27 cellular contexts compared by ENCODE assay signal in the genomic region with DNA sequence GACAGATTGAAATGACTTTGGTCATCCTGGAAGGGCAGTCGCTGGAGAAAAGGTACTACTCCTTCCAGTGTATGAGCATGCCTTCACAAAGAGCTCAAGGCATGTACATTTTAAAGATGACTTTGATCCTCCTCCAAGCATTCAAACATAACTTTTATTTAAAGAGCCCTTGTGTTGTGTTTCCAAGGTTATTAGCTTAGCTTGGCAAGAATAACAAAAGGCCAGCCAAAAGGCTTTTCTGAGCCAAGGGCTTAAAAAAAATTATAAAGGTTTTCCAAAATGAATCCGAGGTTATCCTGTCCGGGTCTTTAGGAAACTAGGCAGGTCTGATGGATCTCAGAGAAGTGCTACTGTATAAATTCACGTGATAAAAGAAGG.
DNase-seq lines count a peak whose midpoint lies in the region; ATAC-seq, FAIRE-seq and TF ChIP-seq lines count a peak whose summit lies in the region.
"Had no signal": no experiment of that assay in that cellular context is flagged by ENCODE, and none has a peak within 500 bp of the region (broad histone marks: within the 10 kb centered on the region; RNA-seq: fewer than 3 reads in every experiment).

No MANE protein-coding gene starts in this region.

- POLR2A ChIA-PET in PC-9 (lab: Charles Lee; ENCODE audit: unreplicated experiment): no interaction called here

- H3K9ac ChIP-seq in astrocyte (ENCODE audit: low read length): no peak overlapping the region
- no peak overlapping the region for H3K9ac ChIP-seq in trophoblast cell (ENCODE audit: low read length)

- H3K9me2 ChIP-seq in GM23338 (ENCODE audit: insufficient read depth): no peaks in the 10 kb centered on the region
- no peaks in the 10 kb centered on the region for H3K9me2 ChIP-seq in hepatocyte (replicated peaks; ENCODE audit: insufficient read depth)
- H3K9me2 ChIP-seq in PC-9 (ENCODE audit: insufficient read depth): no peaks in the 10 kb centered on the region

- H3K36me3 ChIP-seq in GM23338 (ENCODE audit: insufficient read depth) (no peaks in the 10 kb centered on the region), astrocyte (ENCODE audit: insufficient read depth, low read length) (no peaks in the 10 kb centered on the region), hepatocyte (replicated peaks; ENCODE audit: insufficient read depth, low read depth) (no peaks in the 10 kb centered on the region), trophoblast cell (ENCODE audit: control insufficient read depth in 1 of 2, insufficient read depth in 2 of 2, low read length in 2 of 2) (no peaks in the 10 kb centered on the region), PC-9 (ENCODE audit: low read depth) (no peaks in the 10 kb centered on the region)
- H3K36me3 ChIP-seq: upper lobe of left lung had no signal

- H3K4me3 Mint-ChIP-seq in GM23338: no peak overlapping the region
- H3K4me3 Mint-ChIP-seq in astrocyte (ENCODE audit: unreplicated experiment): no peak overlapping the region
- H3K4me3 Mint-ChIP-seq: activated CD4-positive, alpha-beta memory T cell treated with anti-CD3 and anti-CD28 coated beads, Interleukin-2, amount 10 ng/mL, durations not matched to agents 7 days and 5 days; activated T-helper 17 cell treated with anti-CD3 and anti-CD28 coated beads, Interleukin-2, amount 50 U/mL, for 72 hours; B cell; CD8-positive, alpha-beta memory T cell; dendritic cell treated with granulocyte-macrophage colony-stimulating factor and Interleukin-4, amounts not matched to agents 40 ng/mL and 50 ng/mL, for 4 days; naive thymus-derived CD4-positive, alpha-beta T cell had no signal

- H3K18ac ChIP-seq in trophoblast cell (ENCODE audit: low read length): no peak overlapping the region

- intact Hi-C loops in PC-9 (cut with micrococcal nuclease; ENCODE audit: unreplicated experiment): no loop called here

- H3K27me3 ChIP-seq in GM23338 (ENCODE audit: insufficient read depth) (no peaks in the 10 kb centered on the region), astrocyte (ENCODE audit: insufficient read depth, low read length) (peaks cover 4% of the 10 kb centered on the region), hepatocyte (no peaks in the 10 kb centered on the region), trophoblast cell (ENCODE audit: insufficient read depth, low read length) (no peaks in the 10 kb centered on the region), PC-9 (ENCODE audit: insufficient read depth, low read depth) (no peaks in the 10 kb centered on the region)
- H3K27me3 ChIP-seq: upper lobe of left lung had no signal

- no TSS peak for BruUV-seq in PC-9 (replicated peaks; lab: Mats Ljungman, UMichigan)

- no peak overlapping the region for H3K4ac ChIP-seq in trophoblast cell (ENCODE audit: low read depth, low read length)

- no peak overlapping the region for H3K23ac ChIP-seq in trophoblast cell (ENCODE audit: low read length)

- no peak overlapping the region for H3K27ac ChIP-seq in GM23338 (ENCODE audit: low read depth)
- H3K27ac ChIP-seq in astrocyte (ENCODE audit: low read depth, low read length): no peak overlapping the region
- H3K27ac ChIP-seq in hepatocyte: no peak overlapping the region
- H3K27ac ChIP-seq in trophoblast cell (ENCODE audit: low read depth, low read length): no peak overlapping the region
- H3K27ac ChIP-seq in PC-9: no peak overlapping the region

- no peak overlapping the region for H2BK120ac ChIP-seq in trophoblast cell (ENCODE audit: insufficient read depth, low read length, poor library complexity)

- TF ChIP-seq CTCF in GM23338 (conservative IDR thresholded peaks at IDR 0.05; ENCODE audit: low read depth in 2 of 2) (no peak), astrocyte (IDR thresholded peaks at IDR 0.05; ENCODE audit: insufficient read depth, low read depth, low read length) (no peak), hepatocyte (IDR thresholded peaks at IDR 0.05; ENCODE audit: poor library complexity) (no peak), PC-9 (conservative IDR thresholded peaks at IDR 0.05) (no peak)

- FAIRE-seq in astrocyte (lab: Jason Lieb, UNC): no peak
- FAIRE-seq: endometrium, GM12892, small intestine had no signal

- H3F3A ChIP-seq in GM23338 (replicated peaks; ENCODE audit: low read depth) (no peaks in the 10 kb centered on the region), PC-9 (ENCODE audit: insufficient read depth, low read depth) (no peaks in the 10 kb centered on the region)

- no peak overlapping the region for H4K12ac ChIP-seq in trophoblast cell (ENCODE audit: low read depth, low read length)

- peak overlapping the region; percentile 20; the same call in 1 of the 2 replicates for H3K4me2 ChIP-seq in GM23338
- H3K4me2 ChIP-seq in astrocyte (ENCODE audit: low read length): no peak overlapping the region
- H3K4me2 ChIP-seq in hepatocyte: peak overlapping the region; percentile 15
- no peak overlapping the region for H3K4me2 ChIP-seq in trophoblast cell (ENCODE audit: low read length)
- no peak overlapping the region for H3K4me2 ChIP-seq in PC-9

- no peak overlapping the region for H3K4me3 ChIP-seq in GM23338
- H3K4me3 ChIP-seq in astrocyte (ENCODE audit: insufficient read depth, low read depth, low read length): no peak overlapping the region
- no peak overlapping the region for H3K4me3 ChIP-seq in hepatocyte
- no peak overlapping the region for H3K4me3 ChIP-seq in trophoblast cell (ENCODE audit: low read depth, low read length)
- no peak overlapping the region for H3K4me3 ChIP-seq in PC-9
- H3K4me3 ChIP-seq: upper lobe of left lung had no signal

- H2AK5ac ChIP-seq in trophoblast cell (ENCODE audit: low read length): no peak overlapping the region

- H3K27ac Mint-ChIP-seq in GM23338 (no peak overlapping the region), astrocyte (ENCODE audit: unreplicated experiment) (peak overlapping the region; percentile 77)
- H3K27ac Mint-ChIP-seq: activated CD4-positive, alpha-beta memory T cell treated with anti-CD3 and anti-CD28 coated beads, Interleukin-2, amount 10 ng/mL, durations not matched to agents 7 days and 5 days; activated T-helper 17 cell treated with anti-CD3 and anti-CD28 coated beads, Interleukin-2, amount 50 U/mL, for 72 hours; B cell; CD8-positive, alpha-beta memory T cell; dendritic cell treated with granulocyte-macrophage colony-stimulating factor and Interleukin-4, amounts not matched to agents 40 ng/mL and 50 ng/mL, for 4 days had no signal

- H3K79me1 ChIP-seq in trophoblast cell (ENCODE audit: low read length): peaks cover 3% of the 10 kb centered on the region

- CTCF ChIA-PET in PC-9 (lab: Charles Lee): no interaction called here

- no peaks in the 10 kb centered on the region for H3K9me3 Mint-ChIP-seq in GM23338
- no peaks in the 10 kb centered on the region for H3K9me3 Mint-ChIP-seq in astrocyte (ENCODE audit: unreplicated experiment)
- H3K9me3 Mint-ChIP-seq: activated CD4-positive, alpha-beta memory T cell treated with anti-CD3 and anti-CD28 coated beads, Interleukin-2, amount 10 ng/mL, durations not matched to agents 7 days and 5 days; activated T-helper 17 cell treated with anti-CD3 and anti-CD28 coated beads, Interleukin-2, amount 50 U/mL, for 72 hours; CD8-positive, alpha-beta memory T cell; dendritic cell treated with granulocyte-macrophage colony-stimulating factor and Interleukin-4, amounts not matched to agents 40 ng/mL and 50 ng/mL, for 4 days had no signal

- H3K79me2 ChIP-seq in GM23338 (replicated peaks; ENCODE audit: insufficient read depth) (no peaks in the 10 kb centered on the region), astrocyte (ENCODE audit: insufficient read depth, low read length) (no peaks in the 10 kb centered on the region), hepatocyte (no peaks in the 10 kb centered on the region), trophoblast cell (ENCODE audit: control insufficient read depth, insufficient read depth, low read length, poor library complexity) (no peaks in the 10 kb centered on the region), PC-9 (ENCODE audit: low read depth) (no peaks in the 10 kb centered on the region)

- H3K4me1 Mint-ChIP-seq in GM23338: peaks cover 19% of the 10 kb centered on the region; the same call in 2 of the 3 replicates
- peaks cover 28% of the 10 kb centered on the region for H3K4me1 Mint-ChIP-seq in astrocyte (ENCODE audit: low read depth, unreplicated experiment)
- H3K4me1 Mint-ChIP-seq: B cell had no signal

- no peaks in the 10 kb centered on the region for H3K9me3 ChIP-seq in astrocyte (ENCODE audit: insufficient read depth, low read depth, low read length)
- no peaks in the 10 kb centered on the region for H3K9me3 ChIP-seq in hepatocyte (ENCODE audit: low read depth)
- no peaks in the 10 kb centered on the region for H3K9me3 ChIP-seq in trophoblast cell (ENCODE audit: insufficient read depth, low read depth, low read length)
- no peaks in the 10 kb centered on the region for H3K9me3 ChIP-seq in PC-9 (ENCODE audit: insufficient read depth, low read depth)
- H3K9me3 ChIP-seq: upper lobe of left lung had no signal

- H3K4me1 ChIP-seq in GM23338 (ENCODE audit: insufficient read depth) (peaks cover 18% of the 10 kb centered on the region), astrocyte (ENCODE audit: insufficient read depth, low read length) (peaks cover 5% of the 10 kb centered on the region), hepatocyte (ENCODE audit: insufficient read depth) (peaks cover 10% of the 10 kb centered on the region), trophoblast cell (ENCODE audit: control insufficient read depth in 1 of 2, insufficient read depth in 2 of 2, low read length in 2 of 2) (peaks cover 2 to 14% of the 10 kb centered on the region in 2 experiments), PC-9 (replicated peaks; ENCODE audit: insufficient read depth) (no peaks in the 10 kb centered on the region)

- H2BK12ac ChIP-seq in trophoblast cell (ENCODE audit: low read length): no peak overlapping the region

- 82% methylated on average over 4 of the region's 4 CpGs for WGBS in hepatocyte (ENCODE audit: low lambda C conversion rate, missing lambda C conversion rate)
- WGBS in trophoblast cell (ENCODE audit: extremely low coverage, insufficient coverage, insufficient read length): no CpG with 5 or more reads among the region's 4 CpGs

- H3K36me3 Mint-ChIP-seq in GM23338 (ENCODE audit: low read depth) (no peaks in the 10 kb centered on the region), astrocyte (ENCODE audit: low read depth, unreplicated experiment) (no peaks in the 10 kb centered on the region)

- H3K14ac ChIP-seq in trophoblast cell (ENCODE audit: low read length): no peak overlapping the region

- no peak overlapping the region for H2BK5ac ChIP-seq in trophoblast cell (ENCODE audit: low read depth, low read length, poor library complexity)

- no peak overlapping the region for H4K8ac ChIP-seq in trophoblast cell (ENCODE audit: low read depth, low read length)

- H3K27me3 Mint-ChIP-seq in GM23338 (ENCODE audit: insufficient read depth, low read depth, poor library complexity) (no peaks in the 10 kb centered on the region), astrocyte (ENCODE audit: low read depth, unreplicated experiment) (no peaks in the 10 kb centered on the region)
- H3K27me3 Mint-ChIP-seq: activated T-helper 17 cell treated with anti-CD3 and anti-CD28 coated beads, Interleukin-2, amount 50 U/mL, for 72 hours had no signal

- DNase-seq in GM23338 (ENCODE audit: low spot score) (no peak), astrocyte (ENCODE audit: low read depth) (no peak), hepatocyte (ENCODE audit: low spot score) (no peak), trophoblast cell (no peak), PC-9 (no peak), hepatic stellate cell (ENCODE audit: low spot score) (no peak), NCI-H2171 (lab: John Stamatoyannopoulos, UW) (no peak), NCI-H69 (lab: John Stamatoyannopoulos, UW) (no peak)
- DNase-seq: activated CD4-positive, alpha-beta memory T cell treated with anti-CD3 and anti-CD28 coated beads, Interleukin-2, amount 10 ng/mL, durations not matched to agents 7 days and 5 days; activated CD8-positive, alpha-beta memory T cell treated with anti-CD3 and anti-CD28 coated beads, Interleukin-2, amount 50 U/mL, for 48 hours; activated naive CD4-positive, alpha-beta T cell treated with anti-CD3 and anti-CD28 coated beads, Interleukin-2, amount 50 U/mL, for 16 hours; caudate nucleus; CD8-positive, alpha-beta memory T cell; naive thymus-derived CD4-positive, alpha-beta T cell; NCI-H1048; NCI-H1694 treated with DMSO at 0.1 percent for 48 hours; NCI-H524 treated with DMSO at 0.1 percent for 48 hours; nucleus accumbens; small intestine; stimulated activated CD4-positive, alpha-beta T cell treated with anti-CD3 and anti-CD28 coated beads, Interleukin-2, amount 100 ng/mL, for 24 hours had no signal

- peak overlapping the region; percentile 54 for H4K91ac ChIP-seq in trophoblast cell (ENCODE audit: low read depth, low read length)

- H2AFZ ChIP-seq in GM23338 (peak overlapping the region; percentile 33; the same call in 1 of the 2 replicates), astrocyte (ENCODE audit: low read depth, low read length) (no peak overlapping the region), hepatocyte (no peak overlapping the region), trophoblast cell (ENCODE audit: insufficient read depth, low read length, poor library complexity) (no peak overlapping the region), PC-9 (no peak overlapping the region)

- no peak for ATAC-seq in GM23338
- ATAC-seq: activated CD4-positive, CD25-positive, alpha-beta regulatory T cell treated with anti-CD3 and anti-CD28 coated beads, Interleukin-2, amount 50 U/mL, for 24 hours; activated T-helper 17 cell treated with anti-CD3 and anti-CD28 coated beads, Interleukin-2, amount 50 U/mL, for 72 hours; naive thymus-derived CD4-positive, alpha-beta T cell had no signal

- H4K20me1 ChIP-seq in GM23338 (replicated peaks; ENCODE audit: insufficient read depth) (no peaks in the 10 kb centered on the region), astrocyte (ENCODE audit: insufficient read depth, low read length) (no peaks in the 10 kb centered on the region), hepatocyte (ENCODE audit: insufficient read depth, poor library complexity, severe bottlenecking) (no peaks in the 10 kb centered on the region), PC-9 (ENCODE audit: insufficient read depth) (no peaks in the 10 kb centered on the region)

Comparison
In these comparisons a context has a peak if more than half of its experiments do, and no peak if none do; other contexts are left out.
1. H3K4me2 ChIP-seq: peak in GM23338 (single experiment) and hepatocyte (single experiment); none in astrocyte (single experiment), trophoblast cell (single experiment) and PC-9 (single experiment).